In genomic region chr10:105700327-105700726, GRCh38 we compare ENCODE assay signal across 20 cellular contexts.
DNase-seq lines count a peak whose midpoint lies in the region; TF ChIP-seq lines count a peak whose summit lies in the region.
"Had no signal": no experiment of that assay in that cellular context is flagged by ENCODE, and none has a peak within 500 bp of the region (broad histone marks: within the 10 kb centered on the region; RNA-seq: fewer than 3 reads in every experiment).

No MANE protein-coding gene starts in this region.

- peak overlapping the region in 1 of 5 experiments; percentile 46 for H3K4me3 Mint-ChIP-seq in brain
- H3K4me3 Mint-ChIP-seq in neural crest cell: no peak overlapping the region
- H3K4me3 Mint-ChIP-seq: CD14-positive monocyte; CD4-positive, alpha-beta memory T cell; HFFc6 had no signal

- H3K9me3 ChIP-seq in iPS-20b (ENCODE audit: insufficient read depth, low read depth, low read length) (no peaks in the 10 kb centered on the region), spleen (no peaks in the 10 kb centered on the region)
- H3K9me3 ChIP-seq: A549, BLaER1 had no signal

- H3K4me1 Mint-ChIP-seq in brain (peaks cover 43% of the 10 kb centered on the region), neural crest cell (peaks cover 24% of the 10 kb centered on the region)
- H3K4me1 Mint-ChIP-seq: CD14-positive monocyte; CD4-positive, alpha-beta memory T cell had no signal

- no peak for TF ChIP-seq CTCF in brain (conservative IDR thresholded peaks at IDR 0.05)
- TF ChIP-seq CTCF in neural crest cell (conservative IDR thresholded peaks at IDR 0.05): no peak
- no peak for TF ChIP-seq CTCF in spleen (IDR thresholded peaks at IDR 0.05 in 8 of 11, conservative IDR thresholded peaks at IDR 0.05 in 3 of 11)

- H3K4me3 ChIP-seq in iPS-20b (ENCODE audit: low read length): 0 out of 2 replicates have a peak overlapping the region, but pooled peaks have one; percentile 18
- H3K4me3 ChIP-seq in spleen: no peak overlapping the region
- H3K4me3 ChIP-seq: A549, BLaER1, GM23248 had no signal

- intact Hi-C loops in spleen (cut with DNase I; ENCODE audit: low total_unique reads): no loop called here

- H3K27me3 Mint-ChIP-seq in brain (no peaks in the 10 kb centered on the region), neural crest cell (ENCODE audit: low read depth) (no peaks in the 10 kb centered on the region)
- H3K27me3 Mint-ChIP-seq: CD4-positive, alpha-beta memory T cell had no signal

- no peak overlapping the region for H3K9ac ChIP-seq in iPS-20b (ENCODE audit: low read depth, low read length)
- H3K9ac ChIP-seq: BLaER1, GM23248 had no signal

- no peak overlapping the region for H3K27ac ChIP-seq in iPS-20b (ENCODE audit: low read length)
- no peak overlapping the region for H3K27ac ChIP-seq in spleen
- H3K27ac ChIP-seq: 22Rv1, A549, BLaER1, GM23248, HL-60 had no signal

- H3K27me3 ChIP-seq in iPS-20b (ENCODE audit: insufficient read depth, low read length) (peaks cover 54% of the 10 kb centered on the region), spleen (replicated peaks in 1 of 7) (no peaks in the 10 kb centered on the region)
- H3K27me3 ChIP-seq: BLaER1 had no signal

- DNase-seq in ELF-1 (ENCODE audit: low read depth, low spot score): peak; percentile 34
- DNase-seq in neural crest cell (ENCODE audit: low read depth, low spot score): no peak
- no peak for DNase-seq in NCI-H1092 (lab: John Stamatoyannopoulos, UW)
- DNase-seq in LoVo (ENCODE audit: low spot score): no peak
- DNase-seq in NCI-H226: no peak
- DNase-seq in spleen: no peak
- DNase-seq: CD4-positive, alpha-beta memory T cell; DMS153; DMS79; GF-D8; GM23248; H7; HFFc6 had no signal

- peaks cover 14% of the 10 kb centered on the region; the same call in 1 of the 2 replicates for H3K4me1 ChIP-seq in iPS-20b (ENCODE audit: insufficient read depth, low read length)
- no peaks in the 10 kb centered on the region for H3K4me1 ChIP-seq in spleen
- H3K4me1 ChIP-seq: A549, BLaER1 had no signal

- H3K9me3 Mint-ChIP-seq in brain (no peaks in the 10 kb centered on the region), neural crest cell (no peaks in the 10 kb centered on the region)

- H3K36me3 ChIP-seq in iPS-20b (ENCODE audit: insufficient read depth, low read depth, low read length): no peaks in the 10 kb centered on the region
- H3K36me3 ChIP-seq in spleen: no peaks in the 10 kb centered on the region
- H3K36me3 ChIP-seq: BLaER1 had no signal

- no peak for TF ChIP-seq POLR2A in spleen (IDR thresholded peaks at IDR 0.05)

- no peaks in the 10 kb centered on the region for H3K36me3 Mint-ChIP-seq in brain
- H3K36me3 Mint-ChIP-seq in neural crest cell (ENCODE audit: low read depth): no peaks in the 10 kb centered on the region
- H3K36me3 Mint-ChIP-seq: CD14-positive monocyte; CD4-positive, alpha-beta memory T cell had no signal

- WGBS in spleen, 5 donors: 77 to 88% (median 85%) methylated on average over 2 of the region's 2 CpGs

- H3K27ac Mint-ChIP-seq in brain: peak overlapping the region in 4 of 5 experiments; percentile 17 to 47 (median 29)
- H3K27ac Mint-ChIP-seq in neural crest cell (ENCODE audit: unreplicated experiment): peak overlapping the region; percentile 0
- H3K27ac Mint-ChIP-seq: CD14-positive monocyte; CD4-positive, alpha-beta memory T cell; HFFc6 had no signal
